8 cellular contexts compared by ENCODE assay signal in the genomic region with DNA sequence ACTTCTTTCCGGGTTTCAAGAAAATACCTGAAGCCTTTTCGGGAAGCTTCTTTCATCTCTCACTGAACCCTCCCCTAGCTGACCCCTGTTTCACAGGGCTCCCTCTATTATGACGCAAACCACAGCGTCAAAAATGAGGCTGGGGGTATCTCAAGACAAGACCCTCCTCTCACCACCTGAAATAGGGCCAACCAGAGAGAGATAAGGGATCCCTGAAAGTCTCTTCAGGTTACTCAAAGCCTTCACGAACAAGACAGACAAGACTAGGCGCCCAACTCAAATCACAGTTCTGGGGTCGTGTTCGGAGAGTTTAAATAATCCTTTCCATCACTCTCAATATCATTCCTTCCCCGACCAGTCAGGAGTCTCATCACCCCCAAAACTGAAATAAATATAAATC. TPM values are rescaled to one million over a fixed set of nuclear protein-coding genes. Genes with fewer than 3 reads are reported as not detected.
DNase-seq lines count a peak whose midpoint lies in the region; ATAC-seq and TF ChIP-seq lines count a peak whose summit lies in the region.

No MANE protein-coding gene starts in this region.

- in situ Hi-C loops in astrocyte of the spinal cord (cut with HindIII; ENCODE audit: low sequenced_read_pairs), result no loop called here

- no peaks in the 10 kb centered on the region for H3K36me3 Mint-ChIP-seq in type B pancreatic cell

- ATAC-seq in lung (ENCODE audit: insufficient read depth, low FRiP score), result no peak
- ATAC-seq in HG02623 (IDR thresholded peaks at IDR 0.05; ENCODE audit: unreplicated experiment), result no peak

- H3K4me1 Mint-ChIP-seq in type B pancreatic cell (ENCODE audit: unreplicated experiment), result peaks cover 10% of the 10 kb centered on the region

- peak overlapping the region; percentile 97 for H3K4me3 Mint-ChIP-seq in type B pancreatic cell

- no peaks in the 10 kb centered on the region for H3K27me3 Mint-ChIP-seq in type B pancreatic cell

- peaks cover 0 to 8% of the 10 kb centered on the region in 2 donors for H3K9me3 ChIP-seq in lung (ENCODE audit: control insufficient read depth in 2 of 2, insufficient read depth in 1 of 2, low read length in 1 of 2)

- H3K4me3 ChIP-seq in astrocyte of the spinal cord (ENCODE audit: low read depth, low read length), result peak overlapping the region; percentile 71
- H3K4me3 ChIP-seq in lung, result peak overlapping the region; percentile 60

- peak; percentile 57 for DNase-seq in activated effector memory CD4-positive, alpha-beta T cell treated with anti-CD3 and anti-CD28 coated beads, Interleukin-2, amount 50 U/mL, for 16 hours
- no peak for DNase-seq in activated effector memory CD4-positive, alpha-beta T cell treated with Interleukin-2 at 50 U/mL for 16 hours
- no peak for DNase-seq in astrocyte of the spinal cord (ENCODE audit: low read depth, low spot score)
- DNase-seq in lung (ENCODE audit: low spot score), result no peak
- DNase-seq in type B pancreatic cell (ENCODE audit: extremely low spot score, unreplicated experiment), result no peak
- DNase-seq in GOT3 (lab: John Stamatoyannopoulos, UW), result no peak
- DNase-seq in DMS79 treated with DMSO at 0.1 percent for 48 hours (lab: John Stamatoyannopoulos, UW), result no peak

- H3K27me3 ChIP-seq in lung (ENCODE audit: control insufficient read depth, insufficient read depth), result no peaks in the 10 kb centered on the region

- H3K27ac ChIP-seq in lung (ENCODE audit: low read depth in 1 of 2, low read length in 1 of 2), result peak overlapping the region in 1 of 2 donors; percentile 28

- TF ChIP-seq CTCF in astrocyte of the spinal cord (IDR thresholded peaks at IDR 0.05; ENCODE audit: low read depth, low read length) (no peak), lung (IDR thresholded peaks at IDR 0.05; ENCODE audit: control extremely low read depth, extremely low read depth) (no peak), type B pancreatic cell (conservative IDR thresholded peaks at IDR 0.05) (no peak)

- peaks cover 3 to 5% of the 10 kb centered on the region in 2 donors for H3K36me3 ChIP-seq in lung (ENCODE audit: control insufficient read depth in 2 of 2, insufficient read depth in 2 of 2, low read length in 2 of 2)

- H3K9me3 Mint-ChIP-seq in type B pancreatic cell, result no peaks in the 10 kb centered on the region

- H3K4me1 ChIP-seq in lung (ENCODE audit: control insufficient read depth in 2 of 2, insufficient read depth in 2 of 2, low read length in 2 of 2), result no peaks in the 10 kb centered on the region

- WGBS in lung, 2 donors, result 2 to 36% methylated on average over 9 of the region's 9 CpGs

- peak overlapping the region; percentile 99 for H3K27ac Mint-ChIP-seq in type B pancreatic cell

RNA-seq across cellular contexts. Expression of a gene that starts 1.2 kb away (rescaled TPM):
- total RNA-seq in lung (10 to 100 TPM; 27.6 to 37.5 TPM), type B pancreatic cell (ENCODE audit: low replicate concordance) (36.0 and 37.9 TPM in 2 replicates)
- polyA plus RNA-seq in lung, result 10 to 100 TPM in 1 of 2 donors, 1 to 10 TPM in 1; 7.2 to 11.3 TPM
